Comparison of ENCODE assay signal across 8 cellular contexts in genomic region chr14:77965919-77966435, GRCh38.
DNase-seq lines count a peak whose midpoint lies in the region; ATAC-seq and TF ChIP-seq lines count a peak whose summit lies in the region.

No MANE protein-coding gene starts in this region.

- TF ChIP-seq CTCF in GM12875 (IDR thresholded peaks at IDR 0.05; ENCODE audit: borderline replicate concordance, insufficient read depth, low read depth, low read length) (no peak), mammary epithelial cell (conservative IDR thresholded peaks at IDR 0.05 in 1 of 2, IDR thresholded peaks at IDR 0.05 in 1 of 2; ENCODE audit: extremely low read depth in 1 of 2, insufficient read depth in 1 of 2, low read depth in 1 of 2, low read length in 2 of 2) (no peak), right lobe of liver (IDR thresholded peaks at IDR 0.05) (no peak)

- H3K9me3 ChIP-seq in mammary epithelial cell (replicated peaks; ENCODE audit: insufficient read depth, low read length) (no peaks in the 10 kb centered on the region), right lobe of liver (no peaks in the 10 kb centered on the region)

- H3K36me3 ChIP-seq in mammary epithelial cell (ENCODE audit: insufficient read depth, low read length) (no peaks in the 10 kb centered on the region), right lobe of liver (no peaks in the 10 kb centered on the region)

- no peak for TF ChIP-seq POLR2A in right lobe of liver (IDR thresholded peaks at IDR 0.05)

- CTCF ChIA-PET in mammary epithelial cell (lab: Charles Lee; ENCODE audit: low non-redundant PET), result no interaction called here

- no peaks in the 10 kb centered on the region for H4K20me1 ChIP-seq in mammary epithelial cell (ENCODE audit: insufficient read depth, low read length)

- H3K27me3 ChIP-seq in mammary epithelial cell (ENCODE audit: insufficient read depth, low read length), result peaks cover 4% of the 10 kb centered on the region
- no peaks in the 10 kb centered on the region for H3K27me3 ChIP-seq in right lobe of liver

- 12% methylated on average over 26 of the region's 35 CpGs for WGBS in mammary epithelial cell (ENCODE audit: low coverage, missing lambda C conversion rate)
- 0% methylated on average over 5 of the region's 35 CpGs for WGBS in right lobe of liver (ENCODE audit: insufficient coverage, low coverage, low lambda C conversion rate, missing lambda C conversion rate)

- in situ Hi-C loops in mammary epithelial cell (cut with MboI; ENCODE audit: low sequenced_read_pairs in 2 of 2), result no loop called here

- BruUV-seq in mammary epithelial cell (replicated peaks; lab: Mats Ljungman, UMichigan), result no TSS peak

- peak overlapping the region; percentile 84 for H2AFZ ChIP-seq in mammary epithelial cell (ENCODE audit: low read depth, low read length)

- dilution Hi-C loops in mammary epithelial cell (cut with HindIII; ENCODE audit: low sequenced_read_pairs), result no loop called here

- ATAC-seq in HG02884 (IDR thresholded peaks at IDR 0.05; ENCODE audit: unreplicated experiment) (peak; percentile 75), right lobe of liver (peak; percentile 60 to 73 (median 64))

- H3K27ac ChIP-seq in mammary epithelial cell (ENCODE audit: insufficient read depth, low read depth, low read length), result no peak overlapping the region
- H3K27ac ChIP-seq in right lobe of liver, result no peak overlapping the region

- DNase-seq in A172 (ENCODE audit: low spot score) (peak; percentile 3), NCI-H2227 (lab: John Stamatoyannopoulos, UW; ENCODE audit: unreplicated experiment) (peak; percentile 46), mammary epithelial cell (peak; percentile 41), right lobe of liver (peak in 1 of 3 donors; percentile 33), SW 1271 (lab: John Stamatoyannopoulos, UW) (no peak)
- no peak for DNase-seq in stimulated activated CD4-positive, alpha-beta T cell treated with anti-CD3 and anti-CD28 coated beads, Interleukin-4, amount 100 ng/mL, for 24 hours

- H3K4me1 ChIP-seq in mammary epithelial cell (ENCODE audit: insufficient read depth, low read length) (no peaks in the 10 kb centered on the region), right lobe of liver (no peaks in the 10 kb centered on the region)

- no peaks in the 10 kb centered on the region for H3K79me2 ChIP-seq in mammary epithelial cell (ENCODE audit: insufficient read depth, low read length)

- intact Hi-C loops in mammary epithelial cell (cut with micrococcal nuclease) (no loop called here), right lobe of liver (cut with DNase I) (no loop called here)

- no peak overlapping the region for H3K9ac ChIP-seq in mammary epithelial cell (ENCODE audit: insufficient read depth, low read length)

- H3K4me2 ChIP-seq in mammary epithelial cell (ENCODE audit: insufficient read depth, low read depth, low read length), result peak overlapping the region; percentile 79

- H3K4me3 ChIP-seq in GM12875 (ENCODE audit: low read depth, low read length) (peak overlapping the region; percentile 38), mammary epithelial cell (replicated peaks in 1 of 3; ENCODE audit: insufficient read depth in 1 of 3, low read depth in 2 of 3, low read length in 3 of 3) (peak overlapping the region; percentile 26 to 41 (median 39)), right lobe of liver (peak overlapping the region in 1 of 3 donors; percentile 29)

Comparison
In these comparisons a context has a peak if more than half of its experiments do, and no peak if none do; other contexts are left out.
1. DNase-seq: peak in A172 (single experiment), NCI-H2227 (single experiment) and mammary epithelial cell (single experiment); none in stimulated activated CD4-positive, alpha-beta T cell treated with anti-CD3 and anti-CD28 coated beads, Interleukin-4, amount 100 ng/mL, for 24 hours (single experiment) and SW 1271 (0 of 2).